ENCODE assay signal across 26 cellular contexts in genomic region chr3:106510206-106510605, GRCh38.
A peak's percentile ranks its signal among the peaks of the same experiment; 100 is the strongest.
DNase-seq lines count a peak whose midpoint lies in the region; ATAC-seq and TF ChIP-seq lines count a peak whose summit lies in the region.
"Had no signal": no experiment of that assay in that cellular context is flagged by ENCODE, and none has a peak within 500 bp of the region (broad histone marks: within the 10 kb centered on the region; RNA-seq: fewer than 3 reads in every experiment).

No MANE protein-coding gene starts in this region.

- no peaks in the 10 kb centered on the region for H3K4me1 Mint-ChIP-seq in activated naive CD4-positive, alpha-beta T cell treated with anti-CD3 and anti-CD28 coated beads, Interleukin-2, amount 10 ng/mL, durations not matched to agents 7 days and 5 days
- H3K4me1 Mint-ChIP-seq: CD4-positive, alpha-beta memory T cell had no signal

- no peak overlapping the region for H3K4me3 Mint-ChIP-seq in activated naive CD4-positive, alpha-beta T cell treated with anti-CD3 and anti-CD28 coated beads, Interleukin-2, amount 10 ng/mL, durations not matched to agents 7 days and 5 days
- H3K4me3 Mint-ChIP-seq: activated T-cell treated with anti-CD3 and anti-CD28 coated beads, Interleukin-2, amount 50 U/mL, for 4 hours; CD4-positive, alpha-beta memory T cell; neural crest cell had no signal

- no peaks in the 10 kb centered on the region for H3K9me3 ChIP-seq in MG63
- H3K9me3 ChIP-seq in psoas muscle: no peaks in the 10 kb centered on the region
- H3K9me3 ChIP-seq: esophagus squamous epithelium, HAP-1, SJCRH30, transverse colon had no signal

- no peaks in the 10 kb centered on the region for H3K36me3 Mint-ChIP-seq in activated naive CD4-positive, alpha-beta T cell treated with anti-CD3 and anti-CD28 coated beads, Interleukin-2, amount 10 ng/mL, durations not matched to agents 7 days and 5 days

- CTCF ChIA-PET in activated naive CD4-positive, alpha-beta T cell treated with anti-CD3 and anti-CD28 coated beads, Interleukin-2, amount 10 ng/mL, durations not matched to agents 7 days and 5 days (lab: Charles Lee): no interaction called here

- H3K27me3 ChIP-seq in MG63 (no peaks in the 10 kb centered on the region), psoas muscle (ENCODE audit: insufficient read depth in 3 of 3, low read length in 2 of 3) (no peaks in the 10 kb centered on the region)
- H3K27me3 ChIP-seq: cardiac muscle cell, esophagus squamous epithelium, SJCRH30, transverse colon had no signal

- 45 to 66% (median 57%) methylated on average over 1 of the region's 1 CpG for WGBS in psoas muscle, 3 donors

- H3K36me3 ChIP-seq in MG63 (no peaks in the 10 kb centered on the region), psoas muscle (ENCODE audit: insufficient read depth in 1 of 2, low read depth in 1 of 2) (no peaks in the 10 kb centered on the region)
- H3K36me3 ChIP-seq: cardiac muscle cell, esophagus squamous epithelium, HAP-1, SJCRH30, transverse colon had no signal

- H3K27ac Mint-ChIP-seq in activated naive CD4-positive, alpha-beta T cell treated with anti-CD3 and anti-CD28 coated beads, Interleukin-2, amount 10 ng/mL, durations not matched to agents 7 days and 5 days: no peak overlapping the region
- H3K27ac Mint-ChIP-seq: CD4-positive, alpha-beta memory T cell had no signal

- H3K4me3 ChIP-seq in AG09309 (ENCODE audit: control insufficient read depth, low read depth, low read length) (no peak overlapping the region), MG63 (no peak overlapping the region), fibroblast of mammary gland (ENCODE audit: control insufficient read depth, low read depth, low read length) (no peak overlapping the region), psoas muscle (no peak overlapping the region)
- H3K4me3 ChIP-seq: cardiac muscle cell, esophagus squamous epithelium, HAP-1, K562, SJCRH30, transverse colon had no signal

- TF ChIP-seq CTCF in AG09309 (IDR thresholded peaks at IDR 0.05; ENCODE audit: control insufficient read depth, insufficient read depth, low read depth, low read length, missing control alignments) (no peak), fibroblast of mammary gland (conservative IDR thresholded peaks at IDR 0.05; ENCODE audit: control insufficient read depth, insufficient read depth, low read depth, low read length) (no peak), psoas muscle (IDR thresholded peaks at IDR 0.05) (no peak)

- H3K9me3 Mint-ChIP-seq in activated naive CD4-positive, alpha-beta T cell treated with anti-CD3 and anti-CD28 coated beads, Interleukin-2, amount 10 ng/mL, durations not matched to agents 7 days and 5 days: no peaks in the 10 kb centered on the region
- H3K9me3 Mint-ChIP-seq: activated T-cell treated with anti-CD3 and anti-CD28 coated beads, Interleukin-2, amount 50 U/mL, for 4 hours had no signal

- no peaks in the 10 kb centered on the region for H3K4me1 ChIP-seq in psoas muscle
- H3K4me1 ChIP-seq: esophagus squamous epithelium, HAP-1, SJCRH30, transverse colon had no signal

- peak; percentile 7 for DNase-seq in AG09309 (ENCODE audit: low read depth)
- DNase-seq in MG63: peak; percentile 68
- DNase-seq in fibroblast of mammary gland (ENCODE audit: low read depth): peak; percentile 84
- peak; percentile 16 to 48 for DNase-seq in psoas muscle
- DNase-seq in activated naive CD4-positive, alpha-beta T cell treated with anti-CD3 and anti-CD28 coated beads, Interleukin-2, amount 10 ng/mL, durations not matched to agents 7 days and 5 days: no peak
- DNase-seq in activated CD4-positive, alpha-beta T cell treated with anti-CD3 and anti-CD28 coated beads for 4 hours: no peak
- no peak for DNase-seq in cardiac septum (ENCODE audit: low spot score)
- no peak for DNase-seq in caudate nucleus (lab: John Stamatoyannopoulos, UW)
- DNase-seq: 8988T; activated CD4-positive, alpha-beta T cell treated with anti-CD3 and anti-CD28 coated beads, Interleukin-2, amount 50 U/mL, for 1 hour; activated T-cell treated with anti-CD3 and anti-CD28 coated beads, Interleukin-2, amount 50 U/mL, for 4 hours; amniotic stem cell; CD4-positive, alpha-beta memory T cell; esophagus squamous epithelium; left cardiac atrium; MM.1S; NCI-H2029 treated with DMSO at 0.1 percent for 48 hours; NCI-H345; NCI-H774; SJCRH30; stimulated activated naive CD8-positive, alpha-beta T cell treated with anti-CD3 and anti-CD28 coated beads, Interleukin-15, Interleukin-2, amounts not matched to agents 100 U/mL and 50 U/mL, for 24 hours; transverse colon had no signal

- intact Hi-C loops in psoas muscle (cut with DNase I): no loop called here
- intact Hi-C loops in cardiac septum (cut with DNase I): no loop called here

- no peak overlapping the region for H3K27ac ChIP-seq in psoas muscle
- H3K27ac ChIP-seq in caudate nucleus (ENCODE audit: low read depth, low read length): no peak overlapping the region
- H3K27ac ChIP-seq: cardiac muscle cell, SJCRH30, transverse colon had no signal

- ATAC-seq in psoas muscle: peak; percentile 28 to 76 (median 38)
- ATAC-seq: activated T-cell treated with anti-CD3 and anti-CD28 coated beads, Interleukin-2, amount 50 U/mL, for 4 hours; K562; left cardiac atrium; stimulated activated naive CD8-positive, alpha-beta T cell treated with anti-CD3 and anti-CD28 coated beads, Interleukin-15, Interleukin-2, amounts not matched to agents 100 U/mL and 50 U/mL, for 24 hours had no signal

- H3K27me3 Mint-ChIP-seq in activated naive CD4-positive, alpha-beta T cell treated with anti-CD3 and anti-CD28 coated beads, Interleukin-2, amount 10 ng/mL, durations not matched to agents 7 days and 5 days: no peaks in the 10 kb centered on the region
- H3K27me3 Mint-ChIP-seq: CD4-positive, alpha-beta memory T cell had no signal

Comparison
In these comparisons a context has a peak if more than half of its experiments do, and no peak if none do; other contexts are left out.
1. DNase-seq: peak in AG09309 (single experiment), MG63 (single experiment), fibroblast of mammary gland (single experiment) and psoas muscle (2 of 2); none in activated naive CD4-positive, alpha-beta T cell treated with anti-CD3 and anti-CD28 coated beads, Interleukin-2, amount 10 ng/mL, durations not matched to agents 7 days and 5 days (single experiment), activated CD4-positive, alpha-beta T cell treated with anti-CD3 and anti-CD28 coated beads for 4 hours (0 of 2), cardiac septum (single experiment) and caudate nucleus (0 of 61).